11 cellular contexts compared by ENCODE assay signal in the genomic region with DNA sequence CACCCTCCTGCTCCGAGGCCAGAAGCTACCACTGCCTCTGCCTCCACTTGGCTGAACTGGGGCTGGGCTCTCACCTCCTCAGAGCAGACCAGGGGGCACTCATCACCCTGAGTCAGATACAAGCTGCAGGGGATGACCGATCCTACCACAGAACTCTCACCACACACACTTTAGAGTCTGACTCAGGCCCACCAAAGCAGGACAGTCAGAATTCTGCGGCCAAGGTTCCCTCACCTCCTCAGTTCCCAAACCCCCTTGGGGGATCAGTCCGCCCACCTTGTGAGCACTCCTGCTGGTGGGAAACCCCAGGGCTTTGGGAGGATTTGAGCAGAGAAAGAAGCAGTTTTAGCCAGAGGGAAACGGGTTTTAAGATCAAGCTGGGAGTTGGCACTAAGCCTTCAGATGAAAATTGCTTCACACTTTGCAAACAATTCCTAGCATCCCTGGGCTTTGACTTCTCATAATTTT.
DNase-seq lines count a peak whose midpoint lies in the region; ATAC-seq lines count a peak whose summit lies in the region.
"Had no signal": no experiment of that assay in that cellular context is flagged by ENCODE, and none has a peak within 500 bp of the region (broad histone marks: within the 10 kb centered on the region; RNA-seq: fewer than 3 reads in every experiment).

No MANE protein-coding gene starts in this region.

- peaks cover 0 to 8% of the 10 kb centered on the region in 2 donors for H3K9me3 Mint-ChIP-seq in stimulated activated naive CD8-positive, alpha-beta T cell treated with anti-CD3 and anti-CD28 coated beads, Interleukin-15, amount 100 ng/mL, for 72 hours

- peak; percentile 23 for ATAC-seq in stimulated activated naive CD8-positive, alpha-beta T cell treated with anti-CD3 and anti-CD28 coated beads, Interleukin-15, Interleukin-2, amounts not matched to agents 100 U/mL and 50 U/mL, for 24 hours
- ATAC-seq in stimulated activated naive CD8-positive, alpha-beta T cell treated with anti-CD3 and anti-CD28 coated beads, Interleukin-15, amount 100 ng/mL, for 72 hours, result no peak
- ATAC-seq in GM21381 (IDR thresholded peaks at IDR 0.05; ENCODE audit: unreplicated experiment), result no peak

- DNase-seq in stimulated activated naive CD8-positive, alpha-beta T cell treated with anti-CD3 and anti-CD28 coated beads, Interleukin-15, Interleukin-2, amounts not matched to agents 100 U/mL and 50 U/mL, for 24 hours, result no peak
- no peak for DNase-seq in stimulated activated naive CD8-positive, alpha-beta T cell treated with anti-CD3 and anti-CD28 coated beads, Interleukin-15, amount 100 ng/mL, for 72 hours
- DNase-seq in M059J (ENCODE audit: low read depth), result peak; percentile 97
- peak; percentile 70 for DNase-seq in fibroblast of peridontal ligament (ENCODE audit: extremely low read depth)
- DNase-seq in NCI-H2107 treated with DMSO at 0.1 percent for 48 hours (lab: John Stamatoyannopoulos, UW; ENCODE audit: unreplicated experiment), result no peak
- DNase-seq in posterior cingulate gyrus, result no peak
- no peak for DNase-seq in NAMALWA (ENCODE audit: low spot score)
- DNase-seq: NCI-H1092 treated with DMSO at 0.1 percent for 48 hours, SHP77 treated with DMSO at 0.1 percent for 48 hours had no signal

- H3K4me3 Mint-ChIP-seq in stimulated activated naive CD8-positive, alpha-beta T cell treated with anti-CD3 and anti-CD28 coated beads, Interleukin-15, amount 100 ng/mL, for 72 hours, result no peak overlapping the region
- H3K4me3 Mint-ChIP-seq: central memory CD8-positive, alpha-beta T cell had no signal

- H3K4me1 Mint-ChIP-seq in stimulated activated naive CD8-positive, alpha-beta T cell treated with anti-CD3 and anti-CD28 coated beads, Interleukin-15, amount 100 ng/mL, for 72 hours, result no peaks in the 10 kb centered on the region
- H3K4me1 Mint-ChIP-seq: central memory CD8-positive, alpha-beta T cell had no signal

- no peak overlapping the region for H3K27ac Mint-ChIP-seq in stimulated activated naive CD8-positive, alpha-beta T cell treated with anti-CD3 and anti-CD28 coated beads, Interleukin-15, amount 100 ng/mL, for 72 hours

- no peaks in the 10 kb centered on the region for H3K27me3 Mint-ChIP-seq in stimulated activated naive CD8-positive, alpha-beta T cell treated with anti-CD3 and anti-CD28 coated beads, Interleukin-15, amount 100 ng/mL, for 72 hours
- H3K27me3 Mint-ChIP-seq: central memory CD8-positive, alpha-beta T cell had no signal

- intact Hi-C loops in posterior cingulate gyrus (cut with DNase I), result no loop called here

Comparison
In these comparisons a context has a peak if more than half of its experiments do, and no peak if none do; other contexts are left out.
1. DNase-seq: peak in M059J (single experiment) and fibroblast of peridontal ligament (single experiment); none in stimulated activated naive CD8-positive, alpha-beta T cell treated with anti-CD3 and anti-CD28 coated beads, Interleukin-15, Interleukin-2, amounts not matched to agents 100 U/mL and 50 U/mL, for 24 hours (single experiment), stimulated activated naive CD8-positive, alpha-beta T cell treated with anti-CD3 and anti-CD28 coated beads, Interleukin-15, amount 100 ng/mL, for 72 hours (0 of 2), NCI-H2107 treated with DMSO at 0.1 percent for 48 hours (single experiment), posterior cingulate gyrus (0 of 10) and NAMALWA (single experiment).